In the genomic region with DNA sequence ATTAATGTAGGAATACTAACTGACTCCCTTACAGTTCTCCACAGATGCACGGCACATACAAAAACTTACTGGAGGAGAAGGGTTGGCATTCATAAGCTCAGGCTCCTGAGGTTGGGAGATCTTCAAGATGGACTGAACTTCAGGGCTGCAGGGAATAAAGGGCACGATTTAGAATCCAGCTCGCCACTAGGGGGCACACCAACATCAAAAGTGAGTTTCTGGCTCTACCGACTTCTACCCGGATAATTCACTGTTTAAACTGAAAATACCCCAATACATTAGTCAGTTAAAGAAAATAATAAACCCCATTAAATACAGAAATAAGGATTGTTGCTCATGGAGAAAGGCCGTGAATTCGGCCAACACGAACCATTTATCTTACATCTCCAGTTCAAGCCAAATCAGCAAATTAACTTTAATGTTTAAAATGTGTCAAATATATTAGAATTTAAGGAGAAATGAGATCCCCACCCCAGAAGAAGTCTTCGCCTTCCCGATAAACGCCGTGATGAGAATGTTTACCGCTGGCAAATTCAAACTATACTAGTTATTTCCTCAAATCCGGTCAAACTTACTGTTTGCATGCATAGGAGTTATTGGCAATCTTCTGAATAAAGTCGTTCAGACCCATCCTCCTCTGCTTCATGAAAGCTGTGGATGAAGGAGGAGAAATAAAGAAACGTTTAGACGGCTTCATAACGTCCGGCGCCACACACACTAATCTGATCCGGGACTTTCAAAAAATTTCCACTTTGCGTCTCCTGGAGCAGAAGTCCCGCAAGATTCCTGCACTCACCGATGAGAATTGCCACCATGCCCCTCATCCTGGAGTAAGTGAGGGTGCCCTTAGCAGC, we compare ENCODE assay signal across 8 cellular contexts.
DNase-seq lines count a peak whose midpoint lies in the region; ATAC-seq and FAIRE-seq lines count a peak whose summit lies in the region.

No MANE protein-coding gene starts in this region.

- peak; percentile 92 for FAIRE-seq in islet of Langerhans (lab: Jason Lieb, UNC)

- peak; percentile 0 for ATAC-seq in HG03095 (IDR thresholded peaks at IDR 0.05; ENCODE audit: unreplicated experiment)
- ATAC-seq in GM18870 (IDR thresholded peaks at IDR 0.05; ENCODE audit: unreplicated experiment), result no peak

- peak; percentile 40 for DNase-seq in DMS 273 treated with DMSO at 0.1 percent for 48 hours (lab: John Stamatoyannopoulos, UW)
- DNase-seq in NCI-H2227 treated with DMSO at 0.1 percent for 48 hours (lab: John Stamatoyannopoulos, UW), result peak; percentile 67
- DNase-seq in activated CD4-positive, CD25-positive, alpha-beta regulatory T cell (lab: John Stamatoyannopoulos, UW), result peak; percentile 67 to 94 (median 80)
- peak; percentile 77 for DNase-seq in central memory CD4-positive, alpha-beta T cell
- peak; percentile 73 to 90 for DNase-seq in stimulated activated CD4-positive, alpha-beta T cell treated with anti-CD3 and anti-CD28 coated beads, Interleukin-12 subunit alpha, Interleukin-12 subunit beta, amount 100 ng/mL, for 24 hours (ENCODE audit: low read depth in 2 of 2)
